ENCODE assay signal across 1 cellular context in the genomic region with DNA sequence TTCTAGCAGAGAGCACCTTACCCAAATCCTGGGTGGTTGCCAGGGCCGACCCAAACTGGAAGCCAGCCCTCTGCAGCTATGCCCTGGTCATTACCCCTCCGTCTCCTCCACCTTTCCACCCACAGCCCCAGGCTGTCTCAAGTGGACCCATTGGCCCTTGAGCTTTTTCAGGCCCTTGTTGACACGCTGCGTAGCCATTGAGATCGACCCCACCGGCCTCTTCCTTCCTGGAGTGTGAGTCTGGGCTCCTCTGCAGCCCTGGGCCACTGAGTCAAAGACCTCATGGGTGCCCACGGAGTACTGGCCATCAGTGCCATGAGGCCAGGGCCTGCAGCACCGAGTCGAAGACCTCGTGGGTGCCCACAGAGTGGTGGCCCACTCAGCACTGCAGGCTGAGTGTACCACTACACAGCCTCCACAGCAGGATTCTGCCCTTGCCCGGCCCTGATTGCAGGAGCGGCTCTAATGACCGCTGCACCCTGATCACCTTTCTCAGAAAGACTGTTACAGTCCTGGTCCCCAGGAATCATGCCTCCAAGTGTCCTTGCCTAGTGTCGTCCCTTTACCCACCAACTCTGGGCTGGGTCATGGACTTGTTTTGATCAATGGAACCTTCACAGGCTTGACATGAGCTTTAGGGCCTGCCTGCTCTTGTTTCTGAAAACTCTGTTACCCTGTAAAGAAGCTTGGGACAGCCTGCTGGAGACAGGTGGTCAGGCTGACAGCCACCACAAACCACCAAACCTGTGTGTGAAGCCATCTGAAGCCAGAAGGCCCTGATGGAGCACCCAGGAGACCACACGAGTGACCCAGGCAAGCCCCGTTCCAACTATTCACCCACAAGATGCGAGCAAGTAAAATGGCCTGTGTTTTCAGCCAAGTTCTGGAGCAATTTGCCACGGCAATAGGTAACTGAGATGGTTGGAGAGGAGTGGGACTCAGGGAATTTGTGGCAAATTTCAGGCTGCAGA.
TF ChIP-seq lines count a peak whose summit lies in the region.

No MANE protein-coding gene starts in this region.

TF ChIP-seq in K562, 482 proteins besides CTCF, POLR2A, EP300 and RAD21:
- no peak for TF ChIP-seq RUNX1 (IDR thresholded peaks at IDR 0.05; ENCODE audit: low read depth)
- no peak for TF ChIP-seq NRF1 (conservative IDR thresholded peaks at IDR 0.05 in 1 of 2, IDR thresholded peaks at IDR 0.05 in 1 of 2)
- TF ChIP-seq POLR2G (IDR thresholded peaks at IDR 0.05; ENCODE audit: low read depth, low read length): peak; percentile 49; the same call in 1 of the 2 replicates
- TF ChIP-seq, protein P1, sequence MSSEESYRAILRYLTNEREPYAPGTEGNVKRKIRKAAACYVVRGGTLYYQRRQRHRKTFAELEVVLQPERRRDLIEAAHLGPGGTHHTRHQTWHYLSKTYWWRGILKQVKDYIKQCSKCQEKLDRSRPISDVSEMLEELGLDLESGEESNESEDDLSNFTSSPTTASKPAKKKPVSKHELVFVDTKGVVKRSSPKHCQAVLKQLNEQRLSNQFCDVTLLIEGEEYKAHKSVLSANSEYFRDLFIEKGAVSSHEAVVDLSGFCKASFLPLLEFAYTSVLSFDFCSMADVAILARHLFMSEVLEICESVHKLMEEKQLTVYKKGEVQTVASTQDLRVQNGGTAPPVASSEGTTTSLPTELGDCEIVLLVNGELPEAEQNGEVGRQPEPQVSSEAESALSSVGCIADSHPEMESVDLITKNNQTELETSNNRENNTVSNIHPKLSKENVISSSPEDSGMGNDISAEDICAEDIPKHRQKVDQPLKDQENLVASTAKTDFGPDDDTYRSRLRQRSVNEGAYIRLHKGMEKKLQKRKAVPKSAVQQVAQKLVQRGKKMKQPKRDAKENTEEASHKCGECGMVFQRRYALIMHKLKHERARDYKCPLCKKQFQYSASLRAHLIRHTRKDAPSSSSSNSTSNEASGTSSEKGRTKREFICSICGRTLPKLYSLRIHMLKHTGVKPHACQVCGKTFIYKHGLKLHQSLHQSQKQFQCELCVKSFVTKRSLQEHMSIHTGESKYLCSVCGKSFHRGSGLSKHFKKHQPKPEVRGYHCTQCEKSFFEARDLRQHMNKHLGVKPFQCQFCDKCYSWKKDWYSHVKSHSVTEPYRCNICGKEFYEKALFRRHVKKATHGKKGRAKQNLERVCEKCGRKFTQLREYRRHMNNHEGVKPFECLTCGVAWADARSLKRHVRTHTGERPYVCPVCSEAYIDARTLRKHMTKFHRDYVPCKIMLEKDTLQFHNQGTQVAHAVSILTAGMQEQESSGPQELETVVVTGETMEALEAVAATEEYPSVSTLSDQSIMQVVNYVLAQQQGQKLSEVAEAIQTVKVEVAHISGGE (CRISPR knock-in tag; IDR thresholded peaks at IDR 0.05): no peak
